11 cellular contexts compared by ENCODE assay signal in genomic region chr1:35047188-35047858, GRCh38. TPM values are rescaled to one million over a fixed set of nuclear protein-coding genes. Genes with fewer than 3 reads are reported as not detected.
A peak's percentile ranks its signal among the peaks of the same experiment; 100 is the strongest.
DNase-seq lines count a peak whose midpoint lies in the region; ATAC-seq and TF ChIP-seq lines count a peak whose summit lies in the region.
"Had no signal": no experiment of that assay in that cellular context is flagged by ENCODE, and none has a peak within 500 bp of the region (broad histone marks: within the 10 kb centered on the region; RNA-seq: fewer than 3 reads in every experiment).

No MANE protein-coding gene starts in this region.

- no peak overlapping the region for H3K56ac ChIP-seq in H9 (ENCODE audit: insufficient read length, low read depth, low read length)

- H3K9me3 ChIP-seq in adipocyte (ENCODE audit: control insufficient read depth, low read length) (no peaks in the 10 kb centered on the region), H9 (ENCODE audit: control insufficient read depth, low read depth, low read length) (no peaks in the 10 kb centered on the region)

- H3K36me3 ChIP-seq in adipocyte (ENCODE audit: control insufficient read depth, insufficient read depth, low read length, severe bottlenecking): no peaks in the 10 kb centered on the region

- H3K23ac ChIP-seq in H9 (ENCODE audit: insufficient read length, low read depth, low read length): no peak overlapping the region

- H3K79me1 ChIP-seq in H9 (ENCODE audit: insufficient read depth, low read depth, low read length, poor library complexity, severe bottlenecking): no peaks in the 10 kb centered on the region

- no peak overlapping the region for H3T11ph ChIP-seq in H9 (ENCODE audit: low read length)

- H3K27me3 ChIP-seq in adipocyte (replicated peaks; ENCODE audit: control insufficient read depth, insufficient read depth, low read length) (peaks cover 11% of the 10 kb centered on the region), foreskin keratinocyte (no peaks in the 10 kb centered on the region), H9 (ENCODE audit: insufficient read depth, low read length) (no peaks in the 10 kb centered on the region)

- no peak overlapping the region for H3K4ac ChIP-seq in H9 (ENCODE audit: low read depth, low read length)

- no peak overlapping the region for H3K14ac ChIP-seq in H9 (ENCODE audit: insufficient read depth, low read length)

- no peak overlapping the region for H2BK15ac ChIP-seq in H9 (ENCODE audit: low read depth, low read length)

- no peak overlapping the region for H4K5ac ChIP-seq in H9 (ENCODE audit: insufficient read length, low read depth, low read length)

- no peak overlapping the region for H4K91ac ChIP-seq in H9 (ENCODE audit: insufficient read length, low read depth, low read length)

- no peak overlapping the region for H3K27ac ChIP-seq in foreskin keratinocyte
- H3K27ac ChIP-seq in H9 (ENCODE audit: insufficient read length, low read depth, low read length): no peak overlapping the region

- H2BK12ac ChIP-seq in H9 (ENCODE audit: insufficient read length, low read depth, low read length): no peak overlapping the region

- H3K4me1 ChIP-seq in adipocyte (ENCODE audit: control insufficient read depth, insufficient read depth, low read length): peaks cover 14% of the 10 kb centered on the region
- H3K4me1 ChIP-seq in foreskin keratinocyte: no peaks in the 10 kb centered on the region
- no peaks in the 10 kb centered on the region for H3K4me1 ChIP-seq in H9 (ENCODE audit: insufficient read depth, low read length)

- no peak overlapping the region for H2BK120ac ChIP-seq in H9 (ENCODE audit: low read depth, low read length, poor library complexity, severe bottlenecking)

- no peak overlapping the region for H3K18ac ChIP-seq in H9 (ENCODE audit: insufficient read length, low read depth, low read length)

- no peaks in the 10 kb centered on the region for H4K20me1 ChIP-seq in H9 (ENCODE audit: control insufficient read depth, insufficient read depth, insufficient read length)

- H2BK20ac ChIP-seq in H9 (ENCODE audit: low read depth, low read length, poor library complexity, severe bottlenecking): no peak overlapping the region

- H3K4me3 ChIP-seq in adipocyte (ENCODE audit: low read length): peak overlapping the region; percentile 17

- no peaks in the 10 kb centered on the region for H3K23me2 ChIP-seq in H9 (ENCODE audit: insufficient read length, low read depth, low read length, poor library complexity, severe bottlenecking)

- TF ChIP-seq CTCF in foreskin keratinocyte (conservative IDR thresholded peaks at IDR 0.05) (no peak), H9 (conservative IDR thresholded peaks at IDR 0.05) (no peak)

- no peak overlapping the region for H4K8ac ChIP-seq in H9 (replicated peaks; ENCODE audit: insufficient read length, low read depth, low read length)

- no CpG with 5 or more reads among the region's 2 CpGs for WGBS in H9 (ENCODE audit: extremely low coverage, insufficient read length, low lambda C conversion rate)

- no peak overlapping the region for H2BK5ac ChIP-seq in H9 (ENCODE audit: insufficient read length, low read length)

- ATAC-seq in foreskin keratinocyte (peak; percentile 85), HG03354 (IDR thresholded peaks at IDR 0.05; ENCODE audit: poor library complexity, severe bottlenecking, unreplicated experiment) (no peak), GM18907 (IDR thresholded peaks at IDR 0.05; ENCODE audit: unreplicated experiment) (no peak)
- ATAC-seq: activated T-cell treated with anti-CD3 and anti-CD28 coated beads, Interleukin-2, amount 50 U/mL, for 4 hours had no signal

- H3K4me2 ChIP-seq in H9 (ENCODE audit: insufficient read depth, insufficient read length, low read length): no peak overlapping the region

- no peaks in the 10 kb centered on the region for H3K79me2 ChIP-seq in H9 (ENCODE audit: insufficient read depth, low read length)

- no peaks in the 10 kb centered on the region for H3K9me3 Mint-ChIP-seq in H9
- H3K9me3 Mint-ChIP-seq: activated T-cell treated with anti-CD3 and anti-CD28 coated beads, Interleukin-2, amount 50 U/mL, for 4 hours had no signal

- no peak overlapping the region for H2AFZ ChIP-seq in H9 (ENCODE audit: low read length)

- H3K36me3 Mint-ChIP-seq in H9 (ENCODE audit: insufficient read depth in 1 of 3, low read depth in 3 of 3): no peaks in the 10 kb centered on the region

- peak; percentile 89 for DNase-seq in AG08395 (ENCODE audit: low spot score)
- DNase-seq in HPDE6-E6E7 (ENCODE audit: extremely low spot score): peak; percentile 29
- DNase-seq in adipocyte (ENCODE audit: low read depth): peak; percentile 86
- peak; percentile 66 to 82 for DNase-seq in foreskin keratinocyte
- no peak for DNase-seq in activated effector memory CD4-positive, alpha-beta T cell treated with anti-CD3 and anti-CD28 coated beads, Interleukin-2, amount 50 U/mL, for 16 hours
- DNase-seq in H9: no peak
- DNase-seq: activated T-cell treated with anti-CD3 and anti-CD28 coated beads, Interleukin-2, amount 50 U/mL, for 4 hours; head of caudate nucleus; Right ventricle myocardium superior had no signal

- H3K4me3 Mint-ChIP-seq in H9: no peak overlapping the region
- H3K4me3 Mint-ChIP-seq: activated T-cell treated with anti-CD3 and anti-CD28 coated beads, Interleukin-2, amount 50 U/mL, for 4 hours had no signal

- no peak overlapping the region for H2AK5ac ChIP-seq in H9 (ENCODE audit: insufficient read length, low read length)

- H3K9ac ChIP-seq in adipocyte (ENCODE audit: low read length): no peak overlapping the region
- no peak overlapping the region for H3K9ac ChIP-seq in H9 (ENCODE audit: extremely low read depth, insufficient read length, low read length)

- H3K27me3 Mint-ChIP-seq in H9 (ENCODE audit: low read depth): peaks cover 10% of the 10 kb centered on the region

- peaks cover 2 to 3% of the 10 kb centered on the region in 2 experiments; a peak in 3 of 4 replicates for H3K4me1 Mint-ChIP-seq in H9

- no peak overlapping the region for H3K27ac Mint-ChIP-seq in H9

RNA-seq across cellular contexts. Expression of gene ZMYM6, which starts 15.6 kb away (rescaled TPM):
- 11.6 and 13.2 TPM in 2 replicates for total RNA-seq in foreskin keratinocyte
- polyA plus RNA-seq in foreskin keratinocyte: 3.8 and 4.4 TPM in 2 replicates
- total RNA-seq in H9 (2021): 19.4 and 20.3 TPM in 2 replicates

RNA-seq across cellular contexts. Expression of gene ZMYM1, which starts 31.9 kb away (rescaled TPM):
- total RNA-seq in foreskin keratinocyte (20.4 and 21.5 TPM in 2 replicates), H9 (2021) (29.0 and 29.4 TPM in 2 replicates)
- 2.5 and 3.9 TPM in 2 replicates for polyA plus RNA-seq in foreskin keratinocyte

Comparison
In these comparisons a context has a peak if more than half of its experiments do, and no peak if none do; other contexts are left out.
1. DNase-seq: peak in AG08395 (single experiment), HPDE6-E6E7 (single experiment), adipocyte (single experiment) and foreskin keratinocyte (2 of 2); none in activated effector memory CD4-positive, alpha-beta T cell treated with anti-CD3 and anti-CD28 coated beads, Interleukin-2, amount 50 U/mL, for 16 hours (single experiment) and H9 (single experiment).